In the genomic region with DNA sequence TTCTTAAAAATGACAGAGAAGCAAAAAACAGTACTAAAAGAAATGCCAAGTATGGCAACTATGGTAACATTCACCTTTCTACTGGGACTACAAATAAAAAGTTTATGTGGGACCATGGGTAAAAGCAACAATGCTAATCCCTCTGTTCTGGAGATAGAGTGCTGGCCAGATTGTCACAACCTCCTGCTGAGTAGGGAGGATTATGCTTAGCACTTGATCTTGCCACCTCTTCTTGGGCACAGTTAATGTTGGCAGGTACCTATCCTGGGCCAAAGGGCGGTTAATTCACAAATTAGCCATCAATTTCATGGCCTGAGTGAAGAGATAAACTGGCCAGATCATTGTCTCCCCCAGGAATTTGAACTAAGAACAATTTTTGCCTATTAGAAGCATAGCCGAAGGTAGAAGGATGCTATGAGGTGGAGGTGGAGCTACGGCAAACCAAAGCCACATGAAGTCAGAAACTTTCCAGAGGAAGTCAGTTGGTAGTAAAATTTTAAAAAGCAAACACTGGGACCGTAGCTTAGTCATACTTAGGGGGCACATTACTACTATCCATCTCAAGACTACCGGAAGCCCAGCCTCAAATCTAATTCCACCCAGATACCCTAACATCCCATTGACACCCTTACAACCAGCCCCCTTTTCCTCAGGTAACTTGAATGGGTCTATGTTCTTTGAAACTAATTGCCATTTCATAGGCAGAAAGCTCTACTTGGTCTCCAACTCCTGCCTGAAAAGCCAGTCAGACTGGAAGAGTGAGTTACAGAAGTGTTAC, we compare ENCODE assay signal across 8 cellular contexts. TPM values are rescaled to one million over a fixed set of nuclear protein-coding genes. Genes with fewer than 3 reads are reported as not detected.
DNase-seq lines count a peak whose midpoint lies in the region; ATAC-seq, FAIRE-seq and TF ChIP-seq lines count a peak whose summit lies in the region.

No MANE protein-coding gene starts in this region.

- BruUV-seq in Caco-2 (replicated peaks; lab: Mats Ljungman, UMichigan) = no TSS peak

- peaks cover 26% of the 10 kb centered on the region for H3K4me1 ChIP-seq in Caco-2

- intact Hi-C loops in Caco-2 (cut with micrococcal nuclease; ENCODE audit: unreplicated experiment) = loop anchor here (5.0 kb wide), 1 partner anchor 319 kb away; no protein-coding TSS in a partner anchor

- no peak overlapping the region for H3K27ac ChIP-seq in WERI-Rb-1

- peaks cover 28% of the 10 kb centered on the region for H3K4me1 Mint-ChIP-seq in Caco-2 (ENCODE audit: low read depth, unreplicated experiment)
- H3K4me1 Mint-ChIP-seq in stimulated activated naive CD8-positive, alpha-beta T cell treated with anti-CD3 and anti-CD28 coated beads, Interleukin-15, amount 100 ng/mL, for 72 hours = peaks cover 53% of the 10 kb centered on the region

- H3K27ac Mint-ChIP-seq in Caco-2 (ENCODE audit: unreplicated experiment) = peak overlapping the region; percentile 73
- peak overlapping the region; percentile 94 to 98 for H3K27ac Mint-ChIP-seq in stimulated activated naive CD8-positive, alpha-beta T cell treated with anti-CD3 and anti-CD28 coated beads, Interleukin-15, amount 100 ng/mL, for 72 hours

- TF ChIP-seq CTCF in Caco-2 (IDR thresholded peaks at IDR 0.05; ENCODE audit: insufficient read depth in 1 of 2, low read depth in 1 of 2, low read length in 1 of 2, severe bottlenecking in 1 of 2, unreplicated experiment in 1 of 2) = no peak
- TF ChIP-seq CTCF in WERI-Rb-1 (IDR thresholded peaks at IDR 0.05; ENCODE audit: low read depth, low read length) = no peak

- H3K9me3 ChIP-seq in Caco-2 = no peaks in the 10 kb centered on the region
- no peaks in the 10 kb centered on the region for H3K9me3 ChIP-seq in WERI-Rb-1 (ENCODE audit: severe bottlenecking)

- H3K27me3 ChIP-seq in Caco-2 (replicated peaks; ENCODE audit: control insufficient read depth, insufficient read depth, low read length) (no peaks in the 10 kb centered on the region), WERI-Rb-1 (ENCODE audit: insufficient read depth, low read depth, severe bottlenecking) (no peaks in the 10 kb centered on the region)

- DNase-seq in Caco-2 (peak; percentile 42 to 68), WERI-Rb-1 (peak; percentile 15), glomerular visceral epithelial cell (ENCODE audit: extremely low spot score) (peak; percentile 6), left lobe of liver (ENCODE audit: low spot score) (no peak), ACHN (no peak), urothelium cell line (ENCODE audit: low spot score) (no peak)
- peak; percentile 33 to 49 for DNase-seq in stimulated activated naive CD8-positive, alpha-beta T cell treated with anti-CD3 and anti-CD28 coated beads, Interleukin-15, amount 100 ng/mL, for 72 hours

- POLR2A ChIA-PET in Caco-2 (lab: Charles Lee) = no interaction called here

- CTCF ChIA-PET in Caco-2 (lab: Charles Lee) = no interaction called here

- H3K9me3 Mint-ChIP-seq in Caco-2 (ENCODE audit: unreplicated experiment) = no peaks in the 10 kb centered on the region
- peaks cover 0 to 5% of the 10 kb centered on the region in 2 donors for H3K9me3 Mint-ChIP-seq in stimulated activated naive CD8-positive, alpha-beta T cell treated with anti-CD3 and anti-CD28 coated beads, Interleukin-15, amount 100 ng/mL, for 72 hours

- H3K4me3 ChIP-seq in Caco-2 (ENCODE audit: low read depth, low read length) = no peak overlapping the region
- no peak overlapping the region for H3K4me3 ChIP-seq in WERI-Rb-1 (ENCODE audit: low read depth, low read length)

- FAIRE-seq in urothelium cell line (lab: Jason Lieb, UNC) = no peak

- peak; percentile 18 for ATAC-seq in GM21825 (IDR thresholded peaks at IDR 0.05; ENCODE audit: unreplicated experiment)
- peak; percentile 55 for ATAC-seq in stimulated activated naive CD8-positive, alpha-beta T cell treated with anti-CD3 and anti-CD28 coated beads, Interleukin-15, amount 100 ng/mL, for 72 hours
- no peak for ATAC-seq in left lobe of liver

- H3K36me3 ChIP-seq in Caco-2 (ENCODE audit: control insufficient read depth, insufficient read depth, low read length) = no peaks in the 10 kb centered on the region
- no peaks in the 10 kb centered on the region for H3K36me3 ChIP-seq in WERI-Rb-1

- H3K27me3 Mint-ChIP-seq in Caco-2 (ENCODE audit: insufficient read depth, unreplicated experiment) = no peaks in the 10 kb centered on the region
- H3K27me3 Mint-ChIP-seq in stimulated activated naive CD8-positive, alpha-beta T cell treated with anti-CD3 and anti-CD28 coated beads, Interleukin-15, amount 100 ng/mL, for 72 hours = no peaks in the 10 kb centered on the region

- in situ Hi-C loops in ACHN (cut with HindIII; ENCODE audit: low pct_ligation_motif_present, low pct_unique_long_range_greater_than_20kb, low sequenced_read_pairs) = no loop called here

- H3K4me3 Mint-ChIP-seq in Caco-2 (ENCODE audit: unreplicated experiment) = peak overlapping the region; percentile 61
- peak overlapping the region; percentile 90 to 96 for H3K4me3 Mint-ChIP-seq in stimulated activated naive CD8-positive, alpha-beta T cell treated with anti-CD3 and anti-CD28 coated beads, Interleukin-15, amount 100 ng/mL, for 72 hours

- peaks cover 33% of the 10 kb centered on the region for H3K36me3 Mint-ChIP-seq in Caco-2 (ENCODE audit: insufficient read depth, unreplicated experiment)

RNA-seq across cellular contexts. Expression of a gene that starts 2.7 kb away (rescaled TPM):
- total RNA-seq in Caco-2 (2022) = 5.9 and 6.7 TPM in 2 replicates
- 7.5 TPM for total RNA-seq in left lobe of liver

Comparison
In these comparisons a context has a peak if more than half of its experiments do, and no peak if none do; other contexts are left out.
1. DNase-seq: peak in Caco-2 (2 of 2), WERI-Rb-1 (single experiment), glomerular visceral epithelial cell (single experiment) and stimulated activated naive CD8-positive, alpha-beta T cell treated with anti-CD3 and anti-CD28 coated beads, Interleukin-15, amount 100 ng/mL, for 72 hours (2 of 2); none in left lobe of liver (single experiment), ACHN (single experiment) and urothelium cell line (single experiment).